Comparison of ENCODE assay signal across 3 cellular contexts in the genomic region with DNA sequence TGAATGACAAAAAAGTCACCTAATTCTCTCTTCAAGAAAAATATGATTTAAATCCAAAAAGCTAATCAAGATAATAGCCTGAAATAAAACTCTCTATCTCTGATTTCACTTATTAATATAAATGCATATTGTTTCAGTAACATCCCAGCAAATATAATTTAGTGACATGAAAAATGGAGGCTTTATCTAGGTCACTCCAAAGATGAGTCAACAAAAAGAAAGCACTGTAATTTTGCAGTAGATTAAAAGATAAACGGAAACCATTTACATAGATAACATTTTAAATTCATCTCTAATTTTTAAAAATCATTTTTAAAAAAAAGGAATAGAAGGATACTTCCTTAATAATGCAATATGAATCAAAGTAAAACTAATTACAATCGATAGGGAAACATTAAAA.
A peak's percentile ranks its signal among the peaks of the same experiment; 100 is the strongest.
TF ChIP-seq lines count a peak whose summit lies in the region.

No MANE protein-coding gene starts in this region.

TF ChIP-seq in SK-N-SH treated with all-trans-retinoic acid at 6 μM for 48 hours, 23 proteins besides CTCF, POLR2A, EP300 and RAD21:
- TF ChIP-seq, protein P1, sequence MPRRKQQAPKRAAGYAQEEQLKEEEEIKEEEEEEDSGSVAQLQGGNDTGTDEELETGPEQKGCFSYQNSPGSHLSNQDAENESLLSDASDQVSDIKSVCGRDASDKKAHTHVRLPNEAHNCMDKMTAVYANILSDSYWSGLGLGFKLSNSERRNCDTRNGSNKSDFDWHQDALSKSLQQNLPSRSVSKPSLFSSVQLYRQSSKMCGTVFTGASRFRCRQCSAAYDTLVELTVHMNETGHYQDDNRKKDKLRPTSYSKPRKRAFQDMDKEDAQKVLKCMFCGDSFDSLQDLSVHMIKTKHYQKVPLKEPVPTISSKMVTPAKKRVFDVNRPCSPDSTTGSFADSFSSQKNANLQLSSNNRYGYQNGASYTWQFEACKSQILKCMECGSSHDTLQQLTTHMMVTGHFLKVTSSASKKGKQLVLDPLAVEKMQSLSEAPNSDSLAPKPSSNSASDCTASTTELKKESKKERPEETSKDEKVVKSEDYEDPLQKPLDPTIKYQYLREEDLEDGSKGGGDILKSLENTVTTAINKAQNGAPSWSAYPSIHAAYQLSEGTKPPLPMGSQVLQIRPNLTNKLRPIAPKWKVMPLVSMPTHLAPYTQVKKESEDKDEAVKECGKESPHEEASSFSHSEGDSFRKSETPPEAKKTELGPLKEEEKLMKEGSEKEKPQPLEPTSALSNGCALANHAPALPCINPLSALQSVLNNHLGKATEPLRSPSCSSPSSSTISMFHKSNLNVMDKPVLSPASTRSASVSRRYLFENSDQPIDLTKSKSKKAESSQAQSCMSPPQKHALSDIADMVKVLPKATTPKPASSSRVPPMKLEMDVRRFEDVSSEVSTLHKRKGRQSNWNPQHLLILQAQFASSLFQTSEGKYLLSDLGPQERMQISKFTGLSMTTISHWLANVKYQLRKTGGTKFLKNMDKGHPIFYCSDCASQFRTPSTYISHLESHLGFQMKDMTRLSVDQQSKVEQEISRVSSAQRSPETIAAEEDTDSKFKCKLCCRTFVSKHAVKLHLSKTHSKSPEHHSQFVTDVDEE (CRISPR knock-in tag; IDR thresholded peaks at IDR 0.05), result no peak
- peak; percentile 43; the same call in 1 of the 2 replicates for TF ChIP-seq ISL1 (CRISPR knock-in tag; IDR thresholded peaks at IDR 0.05)
TF ChIP-seq in SK-N-SH treated with all-trans-retinoic acid at 6 μM for 48 hours: peak in this region for 1.

TF ChIP-seq in SK-N-SH, 30 proteins besides CTCF, POLR2A, EP300 and RAD21:
- TF ChIP-seq POLR2AphosphoS5 (IDR thresholded peaks at IDR 0.05; ENCODE audit: low read depth, low read length) (no peak), GATA2 (CRISPR knock-in tag; IDR thresholded peaks at IDR 0.05) (no peak), TAF1 (IDR thresholded peaks at IDR 0.05; ENCODE audit: borderline replicate concordance, low read depth, low read length) (no peak), SMC3 (IDR thresholded peaks at IDR 0.05; ENCODE audit: low read depth, low read length) (no peak), RFX5 (IDR thresholded peaks at IDR 0.05; ENCODE audit: low read length) (no peak), FOXJ3 (CRISPR knock-in tag; IDR thresholded peaks at IDR 0.05) (no peak), TEAD4 (IDR thresholded peaks at IDR 0.05; ENCODE audit: borderline replicate concordance, insufficient read depth) (no peak), NRF1 (IDR thresholded peaks at IDR 0.05; ENCODE audit: low read depth, low read length) (no peak), FOSL2 (IDR thresholded peaks at IDR 0.05; ENCODE audit: borderline replicate concordance, low read depth) (no peak), EZH2phosphoT487 (IDR thresholded peaks at IDR 0.05; ENCODE audit: borderline replicate concordance, low read depth) (no peak), TCF12 (IDR thresholded peaks at IDR 0.05) (no peak), SIN3A (IDR thresholded peaks at IDR 0.05; ENCODE audit: borderline replicate concordance, low read depth, low read length) (no peak), MXI1 (IDR thresholded peaks at IDR 0.05; ENCODE audit: low read depth, low read length) (no peak), RXRA (IDR thresholded peaks at IDR 0.05; ENCODE audit: borderline replicate concordance, low read depth) (no peak), GABPA (IDR thresholded peaks at IDR 0.05; ENCODE audit: low read depth) (no peak), MEF2A (IDR thresholded peaks at IDR 0.05; ENCODE audit: borderline replicate concordance, low read depth) (no peak)
- TF ChIP-seq, protein P2, sequence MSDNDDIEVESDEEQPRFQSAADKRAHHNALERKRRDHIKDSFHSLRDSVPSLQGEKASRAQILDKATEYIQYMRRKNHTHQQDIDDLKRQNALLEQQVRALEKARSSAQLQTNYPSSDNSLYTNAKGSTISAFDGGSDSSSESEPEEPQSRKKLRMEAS (IDR thresholded peaks at IDR 0.05; ENCODE audit: low read depth), result no peak
- TF ChIP-seq, protein P3, sequence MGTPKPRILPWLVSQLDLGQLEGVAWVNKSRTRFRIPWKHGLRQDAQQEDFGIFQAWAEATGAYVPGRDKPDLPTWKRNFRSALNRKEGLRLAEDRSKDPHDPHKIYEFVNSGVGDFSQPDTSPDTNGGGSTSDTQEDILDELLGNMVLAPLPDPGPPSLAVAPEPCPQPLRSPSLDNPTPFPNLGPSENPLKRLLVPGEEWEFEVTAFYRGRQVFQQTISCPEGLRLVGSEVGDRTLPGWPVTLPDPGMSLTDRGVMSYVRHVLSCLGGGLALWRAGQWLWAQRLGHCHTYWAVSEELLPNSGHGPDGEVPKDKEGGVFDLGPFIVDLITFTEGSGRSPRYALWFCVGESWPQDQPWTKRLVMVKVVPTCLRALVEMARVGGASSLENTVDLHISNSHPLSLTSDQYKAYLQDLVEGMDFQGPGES (IDR thresholded peaks at IDR 0.05; ENCODE audit: low read depth, low read length), result no peak
- TF ChIP-seq, protein P4, sequence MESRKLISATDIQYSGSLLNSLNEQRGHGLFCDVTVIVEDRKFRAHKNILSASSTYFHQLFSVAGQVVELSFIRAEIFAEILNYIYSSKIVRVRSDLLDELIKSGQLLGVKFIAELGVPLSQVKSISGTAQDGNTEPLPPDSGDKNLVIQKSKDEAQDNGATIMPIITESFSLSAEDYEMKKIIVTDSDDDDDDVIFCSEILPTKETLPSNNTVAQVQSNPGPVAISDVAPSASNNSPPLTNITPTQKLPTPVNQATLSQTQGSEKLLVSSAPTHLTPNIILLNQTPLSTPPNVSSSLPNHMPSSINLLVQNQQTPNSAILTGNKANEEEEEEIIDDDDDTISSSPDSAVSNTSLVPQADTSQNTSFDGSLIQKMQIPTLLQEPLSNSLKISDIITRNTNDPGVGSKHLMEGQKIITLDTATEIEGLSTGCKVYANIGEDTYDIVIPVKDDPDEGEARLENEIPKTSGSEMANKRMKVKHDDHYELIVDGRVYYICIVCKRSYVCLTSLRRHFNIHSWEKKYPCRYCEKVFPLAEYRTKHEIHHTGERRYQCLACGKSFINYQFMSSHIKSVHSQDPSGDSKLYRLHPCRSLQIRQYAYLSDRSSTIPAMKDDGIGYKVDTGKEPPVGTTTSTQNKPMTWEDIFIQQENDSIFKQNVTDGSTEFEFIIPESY (IDR thresholded peaks at IDR 0.05; ENCODE audit: borderline replicate concordance, low read depth), result no peak
- TF ChIP-seq, protein P5, sequence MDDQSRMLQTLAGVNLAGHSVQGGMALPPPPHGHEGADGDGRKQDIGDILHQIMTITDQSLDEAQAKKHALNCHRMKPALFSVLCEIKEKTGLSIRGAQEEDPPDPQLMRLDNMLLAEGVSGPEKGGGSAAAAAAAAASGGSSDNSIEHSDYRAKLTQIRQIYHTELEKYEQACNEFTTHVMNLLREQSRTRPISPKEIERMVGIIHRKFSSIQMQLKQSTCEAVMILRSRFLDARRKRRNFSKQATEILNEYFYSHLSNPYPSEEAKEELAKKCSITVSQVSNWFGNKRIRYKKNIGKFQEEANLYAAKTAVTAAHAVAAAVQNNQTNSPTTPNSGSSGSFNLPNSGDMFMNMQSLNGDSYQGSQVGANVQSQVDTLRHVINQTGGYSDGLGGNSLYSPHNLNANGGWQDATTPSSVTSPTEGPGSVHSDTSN (IDR thresholded peaks at IDR 0.05), result no peak

TF ChIP-seq in K562, 482 proteins besides CTCF, POLR2A, EP300 and RAD21 (continues in another document):
- TF ChIP-seq, protein P6, sequence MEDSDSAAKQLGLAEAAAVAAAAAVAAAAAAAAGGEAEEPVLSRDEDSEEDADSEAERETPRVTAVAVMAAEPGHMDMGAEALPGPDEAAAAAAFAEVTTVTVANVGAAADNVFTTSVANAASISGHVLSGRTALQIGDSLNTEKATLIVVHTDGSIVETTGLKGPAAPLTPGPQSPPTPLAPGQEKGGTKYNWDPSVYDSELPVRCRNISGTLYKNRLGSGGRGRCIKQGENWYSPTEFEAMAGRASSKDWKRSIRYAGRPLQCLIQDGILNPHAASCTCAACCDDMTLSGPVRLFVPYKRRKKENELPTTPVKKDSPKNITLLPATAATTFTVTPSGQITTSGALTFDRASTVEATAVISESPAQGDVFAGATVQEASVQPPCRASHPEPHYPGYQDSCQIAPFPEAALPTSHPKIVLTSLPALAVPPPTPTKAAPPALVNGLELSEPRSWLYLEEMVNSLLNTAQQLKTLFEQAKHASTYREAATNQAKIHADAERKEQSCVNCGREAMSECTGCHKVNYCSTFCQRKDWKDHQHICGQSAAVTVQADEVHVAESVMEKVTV (CRISPR knock-in tag; IDR thresholded peaks at IDR 0.05), result no peak
- TF ChIP-seq FIP1L1 (IDR thresholded peaks at IDR 0.05; ENCODE audit: low read depth, low read length, poor library complexity, severe bottlenecking) (no peak), LARP7 (IDR thresholded peaks at IDR 0.05) (no peak), PTTG1 (tag; IDR thresholded peaks at IDR 0.05; ENCODE audit: low read depth) (no peak), ZNF184 (CRISPR knock-in tag; IDR thresholded peaks at IDR 0.05) (no peak), YBX1 (IDR thresholded peaks at IDR 0.05) (no peak), MCM2 (IDR thresholded peaks at IDR 0.05; ENCODE audit: low read depth) (no peak), BRD4 (IDR thresholded peaks at IDR 0.05) (no peak), PRMT5 (CRISPR knock-in tag; IDR thresholded peaks at IDR 0.05) (no peak), NFE2 (IDR thresholded peaks at IDR 0.05; ENCODE audit: low read depth) (peak; percentile 26; the same call in 1 of the 2 replicates), ERF (CRISPR knock-in tag; IDR thresholded peaks at IDR 0.05) (no peak), NR3C1 (CRISPR knock-in tag; IDR thresholded peaks at IDR 0.05) (no peak), SIRT6 (IDR thresholded peaks at IDR 0.05; ENCODE audit: low read depth, low read length) (no peak), MEIS2 (IDR thresholded peaks at IDR 0.05; ENCODE audit: partially characterized antibody) (peak; percentile 54), FOSL1 (tag; conservative IDR thresholded peaks at IDR 0.05) (peak; percentile 51), ZFP1 (CRISPR knock-in tag; IDR thresholded peaks at IDR 0.05) (no peak), ETS2 (tag; IDR thresholded peaks at IDR 0.05; ENCODE audit: borderline replicate concordance, poor library complexity, severe bottlenecking) (no peak), NRF1 (conservative IDR thresholded peaks at IDR 0.05 in 1 of 2, IDR thresholded peaks at IDR 0.05 in 1 of 2) (no peak)
- TF ChIP-seq, protein P7, sequence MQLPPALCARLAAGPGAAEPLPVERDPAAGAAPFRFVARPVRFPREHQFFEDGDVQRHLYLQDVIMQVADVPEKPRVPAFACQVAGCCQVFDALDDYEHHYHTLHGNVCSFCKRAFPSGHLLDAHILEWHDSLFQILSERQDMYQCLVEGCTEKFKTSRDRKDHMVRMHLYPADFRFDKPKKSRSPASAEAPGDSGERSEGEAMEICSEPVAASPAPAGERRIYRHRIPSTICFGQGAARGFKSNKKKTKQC (CRISPR knock-in tag; IDR thresholded peaks at IDR 0.05), result no peak
- TF ChIP-seq, protein P8, sequence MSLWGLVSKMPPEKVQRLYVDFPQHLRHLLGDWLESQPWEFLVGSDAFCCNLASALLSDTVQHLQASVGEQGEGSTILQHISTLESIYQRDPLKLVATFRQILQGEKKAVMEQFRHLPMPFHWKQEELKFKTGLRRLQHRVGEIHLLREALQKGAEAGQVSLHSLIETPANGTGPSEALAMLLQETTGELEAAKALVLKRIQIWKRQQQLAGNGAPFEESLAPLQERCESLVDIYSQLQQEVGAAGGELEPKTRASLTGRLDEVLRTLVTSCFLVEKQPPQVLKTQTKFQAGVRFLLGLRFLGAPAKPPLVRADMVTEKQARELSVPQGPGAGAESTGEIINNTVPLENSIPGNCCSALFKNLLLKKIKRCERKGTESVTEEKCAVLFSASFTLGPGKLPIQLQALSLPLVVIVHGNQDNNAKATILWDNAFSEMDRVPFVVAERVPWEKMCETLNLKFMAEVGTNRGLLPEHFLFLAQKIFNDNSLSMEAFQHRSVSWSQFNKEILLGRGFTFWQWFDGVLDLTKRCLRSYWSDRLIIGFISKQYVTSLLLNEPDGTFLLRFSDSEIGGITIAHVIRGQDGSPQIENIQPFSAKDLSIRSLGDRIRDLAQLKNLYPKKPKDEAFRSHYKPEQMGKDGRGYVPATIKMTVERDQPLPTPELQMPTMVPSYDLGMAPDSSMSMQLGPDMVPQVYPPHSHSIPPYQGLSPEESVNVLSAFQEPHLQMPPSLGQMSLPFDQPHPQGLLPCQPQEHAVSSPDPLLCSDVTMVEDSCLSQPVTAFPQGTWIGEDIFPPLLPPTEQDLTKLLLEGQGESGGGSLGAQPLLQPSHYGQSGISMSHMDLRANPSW (CRISPR knock-in tag; IDR thresholded peaks at IDR 0.05), result no peak
- TF ChIP-seq, protein P9, sequence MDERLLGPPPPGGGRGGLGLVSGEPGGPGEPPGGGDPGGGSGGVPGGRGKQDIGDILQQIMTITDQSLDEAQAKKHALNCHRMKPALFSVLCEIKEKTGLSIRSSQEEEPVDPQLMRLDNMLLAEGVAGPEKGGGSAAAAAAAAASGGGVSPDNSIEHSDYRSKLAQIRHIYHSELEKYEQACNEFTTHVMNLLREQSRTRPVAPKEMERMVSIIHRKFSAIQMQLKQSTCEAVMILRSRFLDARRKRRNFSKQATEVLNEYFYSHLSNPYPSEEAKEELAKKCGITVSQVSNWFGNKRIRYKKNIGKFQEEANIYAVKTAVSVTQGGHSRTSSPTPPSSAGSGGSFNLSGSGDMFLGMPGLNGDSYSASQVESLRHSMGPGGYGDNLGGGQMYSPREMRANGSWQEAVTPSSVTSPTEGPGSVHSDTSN (CRISPR knock-in tag; IDR thresholded peaks at IDR 0.05; ENCODE audit: low read depth), result no peak
- TF ChIP-seq, protein P9 (tag; conservative IDR thresholded peaks at IDR 0.05; ENCODE audit: low read depth), result peak; percentile 24; the same call in 1 of the 2 replicates
- TF ChIP-seq, protein P10, sequence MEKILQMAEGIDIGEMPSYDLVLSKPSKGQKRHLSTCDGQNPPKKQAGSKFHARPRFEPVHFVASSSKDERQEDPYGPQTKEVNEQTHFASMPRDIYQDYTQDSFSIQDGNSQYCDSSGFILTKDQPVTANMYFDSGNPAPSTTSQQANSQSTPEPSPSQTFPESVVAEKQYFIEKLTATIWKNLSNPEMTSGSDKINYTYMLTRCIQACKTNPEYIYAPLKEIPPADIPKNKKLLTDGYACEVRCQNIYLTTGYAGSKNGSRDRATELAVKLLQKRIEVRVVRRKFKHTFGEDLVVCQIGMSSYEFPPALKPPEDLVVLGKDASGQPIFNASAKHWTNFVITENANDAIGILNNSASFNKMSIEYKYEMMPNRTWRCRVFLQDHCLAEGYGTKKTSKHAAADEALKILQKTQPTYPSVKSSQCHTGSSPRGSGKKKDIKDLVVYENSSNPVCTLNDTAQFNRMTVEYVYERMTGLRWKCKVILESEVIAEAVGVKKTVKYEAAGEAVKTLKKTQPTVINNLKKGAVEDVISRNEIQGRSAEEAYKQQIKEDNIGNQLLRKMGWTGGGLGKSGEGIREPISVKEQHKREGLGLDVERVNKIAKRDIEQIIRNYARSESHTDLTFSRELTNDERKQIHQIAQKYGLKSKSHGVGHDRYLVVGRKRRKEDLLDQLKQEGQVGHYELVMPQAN (IDR thresholded peaks at IDR 0.05; ENCODE audit: borderline replicate concordance), result no peak
- TF ChIP-seq, protein P11, sequence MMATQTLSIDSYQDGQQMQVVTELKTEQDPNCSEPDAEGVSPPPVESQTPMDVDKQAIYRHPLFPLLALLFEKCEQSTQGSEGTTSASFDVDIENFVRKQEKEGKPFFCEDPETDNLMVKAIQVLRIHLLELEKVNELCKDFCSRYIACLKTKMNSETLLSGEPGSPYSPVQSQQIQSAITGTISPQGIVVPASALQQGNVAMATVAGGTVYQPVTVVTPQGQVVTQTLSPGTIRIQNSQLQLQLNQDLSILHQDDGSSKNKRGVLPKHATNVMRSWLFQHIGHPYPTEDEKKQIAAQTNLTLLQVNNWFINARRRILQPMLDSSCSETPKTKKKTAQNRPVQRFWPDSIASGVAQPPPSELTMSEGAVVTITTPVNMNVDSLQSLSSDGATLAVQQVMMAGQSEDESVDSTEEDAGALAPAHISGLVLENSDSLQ (IDR thresholded peaks at IDR 0.05), result 0 out of 2 replicates have a peak, but pooled peaks have one; percentile 10
